ENCODE assay signal across 29 cellular contexts in genomic region chr2:146130290-146130689, GRCh38.
"Had no signal": no experiment of that assay in that cellular context is flagged by ENCODE, and none has a peak within 500 bp of the region (broad histone marks: within the 10 kb centered on the region; RNA-seq: fewer than 3 reads in every experiment).

No MANE protein-coding gene starts in this region.

- H3K4me1 ChIP-seq: esophagus muscularis mucosa, heart right ventricle, right atrium auricular region, uterus had no signal

- H3K36me3 ChIP-seq: brain microvascular endothelial cell, esophagus muscularis mucosa, heart right ventricle, right atrium auricular region, uterus, WERI-Rb-1 had no signal

- H3K27ac ChIP-seq: brain microvascular endothelial cell, esophagus muscularis mucosa, foreskin keratinocyte, heart right ventricle, right atrium auricular region, uterus, WERI-Rb-1 had no signal

- H3K9me3 ChIP-seq: esophagus muscularis mucosa, right atrium auricular region, uterus had no signal

- H3K4me1 Mint-ChIP-seq: activated CD4-positive, alpha-beta T cell treated with anti-CD3 and anti-CD28 coated beads, Interleukin-2, amount 10 ng/mL, durations not matched to agents 24 days and 14 days; activated naive CD4-positive, alpha-beta T cell treated with anti-CD3 and anti-CD28 coated beads, Interleukin-2, amount 10 ng/mL, durations not matched to agents 7 days and 5 days; activated naive CD8-positive, alpha-beta T cell treated with anti-CD3 and anti-CD28 coated beads, Interleukin-2, amount 10 ng/mL, durations not matched to agents 7 days and 5 days; naive thymus-derived CD4-positive, alpha-beta T cell had no signal

- H3K4me3 Mint-ChIP-seq: activated CD4-positive, alpha-beta memory T cell treated with anti-CD3 and anti-CD28 coated beads for 36 hours; activated CD4-positive, alpha-beta T cell treated with anti-CD3 and anti-CD28 coated beads, Interleukin-2, amount 10 ng/mL, durations not matched to agents 24 days and 14 days; activated naive CD4-positive, alpha-beta T cell treated with anti-CD3 and anti-CD28 coated beads, Interleukin-2, amount 10 ng/mL, durations not matched to agents 7 days and 5 days; activated naive CD8-positive, alpha-beta T cell treated with anti-CD3 and anti-CD28 coated beads, Interleukin-2, amount 10 ng/mL, durations not matched to agents 7 days and 5 days; mesothelial cell of epicardium; naive thymus-derived CD4-positive, alpha-beta T cell; stimulated activated naive CD8-positive, alpha-beta T cell treated with anti-CD3 and anti-CD28 coated beads, Interleukin-15, Interleukin-2, amounts not matched to agents 100 ng/mL and 50 ng/mL, for 24 hours; T-helper 1 cell treated with Interleukin-12 subunit alpha and Interleukin-12 subunit beta and Interleukin-4 antibody, amounts not matched to agents 30 μg/mL and 1 μg/mL, for 36 hours; type B pancreatic cell had no signal

- H3K27me3 Mint-ChIP-seq: activated CD4-positive, alpha-beta memory T cell treated with anti-CD3 and anti-CD28 coated beads for 36 hours; activated CD4-positive, alpha-beta T cell treated with anti-CD3 and anti-CD28 coated beads, Interleukin-2, amount 10 ng/mL, durations not matched to agents 24 days and 14 days; activated naive CD4-positive, alpha-beta T cell treated with anti-CD3 and anti-CD28 coated beads, Interleukin-2, amount 10 ng/mL, durations not matched to agents 7 days and 5 days; activated naive CD8-positive, alpha-beta T cell treated with anti-CD3 and anti-CD28 coated beads, Interleukin-2, amount 10 ng/mL, durations not matched to agents 7 days and 5 days; naive thymus-derived CD4-positive, alpha-beta T cell; stimulated activated naive CD8-positive, alpha-beta T cell treated with anti-CD3 and anti-CD28 coated beads, Interleukin-15, Interleukin-2, amounts not matched to agents 100 ng/mL and 50 ng/mL, for 24 hours; type B pancreatic cell had no signal

- H3K27me3 ChIP-seq: brain microvascular endothelial cell, esophagus muscularis mucosa, foreskin keratinocyte, heart right ventricle, right atrium auricular region, uterus had no signal

- H3K27ac Mint-ChIP-seq: activated CD4-positive, alpha-beta memory T cell treated with anti-CD3 and anti-CD28 coated beads for 36 hours; activated CD4-positive, alpha-beta T cell treated with anti-CD3 and anti-CD28 coated beads, Interleukin-2, amount 10 ng/mL, durations not matched to agents 24 days and 14 days; activated naive CD4-positive, alpha-beta T cell treated with anti-CD3 and anti-CD28 coated beads, Interleukin-2, amount 10 ng/mL, durations not matched to agents 7 days and 5 days; activated naive CD8-positive, alpha-beta T cell treated with anti-CD3 and anti-CD28 coated beads, Interleukin-2, amount 10 ng/mL, durations not matched to agents 7 days and 5 days; mesothelial cell of epicardium; naive thymus-derived CD4-positive, alpha-beta T cell; stimulated activated naive CD8-positive, alpha-beta T cell treated with anti-CD3 and anti-CD28 coated beads, Interleukin-15, Interleukin-2, amounts not matched to agents 100 ng/mL and 50 ng/mL, for 24 hours; T-helper 1 cell treated with Interleukin-12 subunit alpha and Interleukin-12 subunit beta and Interleukin-4 antibody, amounts not matched to agents 30 μg/mL and 1 μg/mL, for 36 hours; type B pancreatic cell had no signal

- H3K4me3 ChIP-seq: esophagus muscularis mucosa, heart right ventricle, right atrium auricular region, uterus had no signal

- H3K36me3 Mint-ChIP-seq: activated CD4-positive, alpha-beta memory T cell treated with anti-CD3 and anti-CD28 coated beads for 36 hours; activated naive CD4-positive, alpha-beta T cell treated with anti-CD3 and anti-CD28 coated beads, Interleukin-2, amount 10 ng/mL, durations not matched to agents 7 days and 5 days; activated naive CD8-positive, alpha-beta T cell treated with anti-CD3 and anti-CD28 coated beads, Interleukin-2, amount 10 ng/mL, durations not matched to agents 7 days and 5 days; mesothelial cell of epicardium; naive thymus-derived CD4-positive, alpha-beta T cell; type B pancreatic cell had no signal

- ATAC-seq: foreskin keratinocyte; heart right ventricle; left cardiac atrium; left ventricle myocardium superior; naive thymus-derived CD4-positive, alpha-beta T cell had no signal

- DNase-seq: activated CD4-positive, alpha-beta memory T cell treated with anti-CD3 and anti-CD28 coated beads for 36 hours; activated CD4-positive, alpha-beta T cell treated with anti-CD3 and anti-CD28 coated beads, Interleukin-2, amount 10 ng/mL, durations not matched to agents 24 days and 14 days; activated CD4-positive, CD25-positive, alpha-beta regulatory T cell treated with anti-CD3 and anti-CD28 coated beads, Interleukin-2, amount 50 U/mL, for 72 hours; activated CD8-positive, alpha-beta memory T cell treated with anti-CD3 and anti-CD28 coated beads, Interleukin-2, amount 50 U/mL, for 4 hours; activated gamma-delta T cell; activated naive CD4-positive, alpha-beta T cell treated with anti-CD3 and anti-CD28 coated beads, Interleukin-2, amount 10 ng/mL, durations not matched to agents 7 days and 5 days; activated naive CD8-positive, alpha-beta T cell treated with anti-CD3 and anti-CD28 coated beads, Interleukin-2, amount 10 ng/mL, durations not matched to agents 7 days and 5 days; activated T-cell treated with anti-CD3 and anti-CD28 coated beads, Interleukin-2, amount 50 U/mL, for 1 hour; brain microvascular endothelial cell; caudate nucleus; foreskin keratinocyte; heart right ventricle; left cardiac atrium; left ventricle myocardium superior; naive thymus-derived CD4-positive, alpha-beta T cell; nucleus accumbens; stimulated activated CD4-positive, alpha-beta T cell treated with anti-CD3 and anti-CD28 coated beads, Interleukin-15, amount 100 ng/mL, for 24 hours; stimulated activated CD4-positive, alpha-beta T cell treated with anti-CD3 and anti-CD28 coated beads, Interleukin-2, amount 100 ng/mL, for 24 hours; substantia nigra; SW 1271; T-helper 9 cell; uterus; WERI-Rb-1 had no signal

- H3K9me3 Mint-ChIP-seq: activated CD4-positive, alpha-beta T cell treated with anti-CD3 and anti-CD28 coated beads, Interleukin-2, amount 10 ng/mL, durations not matched to agents 24 days and 14 days; activated naive CD8-positive, alpha-beta T cell treated with anti-CD3 and anti-CD28 coated beads, Interleukin-2, amount 10 ng/mL, durations not matched to agents 7 days and 5 days; T-helper 1 cell treated with Interleukin-12 subunit alpha and Interleukin-12 subunit beta and Interleukin-4 antibody, amounts not matched to agents 30 μg/mL and 1 μg/mL, for 36 hours had no signal
